Comparison of ENCODE assay signal across 2 cellular contexts in genomic region chr9:122099271-122099869, GRCh38.
TF ChIP-seq lines count a peak whose summit lies in the region.

No MANE protein-coding gene starts in this region.

TF ChIP-seq in HEK293T, 16 proteins besides CTCF, POLR2A, EP300 and RAD21 (continued from another document):
- TF ChIP-seq ZNF384 (IDR thresholded peaks at IDR 0.05) (no peak), NFRKB (IDR thresholded peaks at IDR 0.05) (no peak)

TF ChIP-seq in GM12878, 131 proteins besides CTCF, POLR2A, EP300 and RAD21 (continued from another document):
- TF ChIP-seq, protein P1, sequence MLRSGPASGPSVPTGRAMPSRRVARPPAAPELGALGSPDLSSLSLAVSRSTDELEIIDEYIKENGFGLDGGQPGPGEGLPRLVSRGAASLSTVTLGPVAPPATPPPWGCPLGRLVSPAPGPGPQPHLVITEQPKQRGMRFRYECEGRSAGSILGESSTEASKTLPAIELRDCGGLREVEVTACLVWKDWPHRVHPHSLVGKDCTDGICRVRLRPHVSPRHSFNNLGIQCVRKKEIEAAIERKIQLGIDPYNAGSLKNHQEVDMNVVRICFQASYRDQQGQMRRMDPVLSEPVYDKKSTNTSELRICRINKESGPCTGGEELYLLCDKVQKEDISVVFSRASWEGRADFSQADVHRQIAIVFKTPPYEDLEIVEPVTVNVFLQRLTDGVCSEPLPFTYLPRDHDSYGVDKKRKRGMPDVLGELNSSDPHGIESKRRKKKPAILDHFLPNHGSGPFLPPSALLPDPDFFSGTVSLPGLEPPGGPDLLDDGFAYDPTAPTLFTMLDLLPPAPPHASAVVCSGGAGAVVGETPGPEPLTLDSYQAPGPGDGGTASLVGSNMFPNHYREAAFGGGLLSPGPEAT (IDR thresholded peaks at IDR 0.05; ENCODE audit: low read depth): no peak
- TF ChIP-seq YY1 (IDR thresholded peaks at IDR 0.05; ENCODE audit: low read depth, low read length) (0 out of 2 replicates have a peak, but pooled peaks have one; percentile 30), NFIC (IDR thresholded peaks at IDR 0.05; ENCODE audit: low read depth, low read length) (no peak), SMC3 (IDR thresholded peaks at IDR 0.05; ENCODE audit: borderline replicate concordance, low read length) (peak; percentile 69), TCF7 (IDR thresholded peaks at IDR 0.05; ENCODE audit: borderline replicate concordance) (no peak), MTA2 (IDR thresholded peaks at IDR 0.05; ENCODE audit: low read depth) (no peak), NR2F1 (conservative IDR thresholded peaks at IDR 0.05) (peak; percentile 92), STAT1 (conservative IDR thresholded peaks at IDR 0.05) (no peak)
